Comparison of ENCODE assay signal across 8 cellular contexts in genomic region chr4:98928505-98929340, GRCh38. TPM values are rescaled to one million over a fixed set of nuclear protein-coding genes. Genes with fewer than 3 reads are reported as not detected.
DNase-seq lines count a peak whose midpoint lies in the region; ATAC-seq, FAIRE-seq and TF ChIP-seq lines count a peak whose summit lies in the region.

Gene EIF4E, minus strand, starts transcription at chr4:98929133. Its CDS starts 21 bp downstream, at chr4:98929112.

- intact Hi-C loops in psoas muscle (cut with DNase I): loop anchor here in 1 of 2 donors (10.0 kb wide), 1 partner anchor 664 kb away; the partner anchor contains the start of gene RAP1GDS1

- DNase-seq in NCI-H187 (lab: John Stamatoyannopoulos, UW): peak; percentile 69 to 82
- DNase-seq in T-helper 2 cell: peak; percentile 86 to 100 (median 96)
- DNase-seq in right atrium auricular region (ENCODE audit: low spot score): peak; percentile 99
- DNase-seq in psoas muscle: peak; percentile 97 to 99
- DNase-seq in urothelium cell line (ENCODE audit: low spot score): peak; percentile 97

- 0 to 1% (median 0%) methylated on average over 64 to 68 of the region's 68 CpGs for WGBS in psoas muscle, 3 donors

- H3K36me3 ChIP-seq in right atrium auricular region: no peaks in the 10 kb centered on the region
- peaks cover 4 to 9% of the 10 kb centered on the region in 2 donors for H3K36me3 ChIP-seq in psoas muscle (ENCODE audit: insufficient read depth in 1 of 2, low read depth in 1 of 2)

- H3K27ac ChIP-seq in angular gyrus (ENCODE audit: low read depth, low read length) (peak within 1 kb of the TSS; percentile 92), right atrium auricular region (peak within 1 kb of the TSS; percentile 97), psoas muscle (peak within 1 kb of the TSS; percentile 95)

- no peak for FAIRE-seq in urothelium cell line (lab: Jason Lieb, UNC)

- no peaks in the 10 kb centered on the region for H3K9me3 ChIP-seq in right atrium auricular region
- H3K9me3 ChIP-seq in psoas muscle: no peaks in the 10 kb centered on the region

- peaks cover 0 to 31% of the 10 kb centered on the region in 2 donors for H3K4me1 ChIP-seq in right atrium auricular region
- peaks cover 40% of the 10 kb centered on the region for H3K4me1 ChIP-seq in psoas muscle

- peak in 1 of 2 donors; percentile 28 for TF ChIP-seq CTCF in right atrium auricular region (IDR thresholded peaks at IDR 0.05)
- no peak for TF ChIP-seq CTCF in psoas muscle (IDR thresholded peaks at IDR 0.05)

- ATAC-seq in GM18498 (IDR thresholded peaks at IDR 0.05; ENCODE audit: unreplicated experiment) (peak; percentile 74), HG02938 (IDR thresholded peaks at IDR 0.05; ENCODE audit: unreplicated experiment) (peak; percentile 61), psoas muscle (peak; percentile 90 to 92 (median 90))

- H3K4me3 ChIP-seq in right atrium auricular region: peak within 1 kb of the TSS; percentile 93 to 96
- peak within 1 kb of the TSS; percentile 96 for H3K4me3 ChIP-seq in psoas muscle

- H3K27me3 ChIP-seq in right atrium auricular region (no peaks in the 10 kb centered on the region), psoas muscle (ENCODE audit: insufficient read depth in 3 of 3, low read length in 2 of 3) (no peaks in the 10 kb centered on the region)

RNA-seq across cellular contexts. Expression of gene EIF4E, which starts in this region (rescaled TPM):
- total RNA-seq in right atrium auricular region (10 to 100 TPM; 57.2 to 62.8 TPM), psoas muscle (10 to 100 TPM; 47.7 to 71.2 (median 60.5) TPM)
- 10 to 100 TPM; 37.1 to 94.7 (median 88.4) TPM for polyA plus RNA-seq in psoas muscle

Comparison
In these comparisons a context has a peak if more than half of its experiments do, and no peak if none do; other contexts are left out.
1. Peak in every context shown above with its lines: DNase-seq, ATAC-seq, H3K4me3 ChIP-seq and H3K27ac ChIP-seq.